In the genomic region with DNA sequence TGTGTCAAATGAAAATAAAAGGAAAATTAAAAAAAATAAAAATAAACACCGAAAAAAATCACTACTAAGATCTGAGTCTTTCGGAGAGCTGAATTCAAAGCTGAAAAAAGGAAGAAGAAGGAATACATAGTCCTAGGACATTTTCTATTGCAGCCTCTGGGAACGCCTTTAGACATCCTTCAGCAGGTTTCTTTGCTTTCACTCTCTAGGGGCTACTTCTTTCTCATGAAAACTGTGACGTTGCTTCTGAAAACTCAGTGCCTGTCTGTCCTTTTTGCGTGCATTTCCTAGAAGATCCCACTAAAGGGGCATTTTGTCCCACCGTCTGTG, we compare ENCODE assay signal across 8 cellular contexts. TPM values are rescaled to one million over a fixed set of nuclear protein-coding genes. Genes with fewer than 3 reads are reported as not detected.
DNase-seq lines count a peak whose midpoint lies in the region; ATAC-seq and TF ChIP-seq lines count a peak whose summit lies in the region.

No MANE protein-coding gene starts in this region.

- peaks cover 58% of the 10 kb centered on the region for H3K4me1 Mint-ChIP-seq in T-helper 1 cell treated with Interleukin-12 subunit alpha and Interleukin-12 subunit beta and Interleukin-4 antibody, amounts not matched to agents 30 μg/mL and 1 μg/mL, for 36 hours (ENCODE audit: low read depth)
- peaks cover 67% of the 10 kb centered on the region for H3K4me1 Mint-ChIP-seq in activated CD8-positive, alpha-beta T cell treated with anti-CD3 and anti-CD28 coated beads for 36 hours (ENCODE audit: low read depth)
- H3K4me1 Mint-ChIP-seq in immature natural killer cell: peaks cover 78 to 91% of the 10 kb centered on the region in 2 donors

- no peaks in the 10 kb centered on the region for H3K27me3 Mint-ChIP-seq in T-helper 1 cell treated with Interleukin-12 subunit alpha and Interleukin-12 subunit beta and Interleukin-4 antibody, amounts not matched to agents 30 μg/mL and 1 μg/mL, for 36 hours (ENCODE audit: low read depth)
- H3K27me3 Mint-ChIP-seq in activated CD8-positive, alpha-beta T cell treated with anti-CD3 and anti-CD28 coated beads for 36 hours: no peaks in the 10 kb centered on the region
- H3K27me3 Mint-ChIP-seq in immature natural killer cell (ENCODE audit: low read depth in 3 of 3): peaks cover 12 to 24% (median 23%) of the 10 kb centered on the region in 3 donors

- WGBS in thymus: 22% methylated on average over 6 of the region's 6 CpGs

- DNase-seq in T-helper 1 cell: no peak
- DNase-seq in activated CD8-positive, alpha-beta T cell treated with anti-CD3 and anti-CD28 coated beads for 36 hours: no peak
- DNase-seq in immature natural killer cell: peak in 1 of 3 donors; percentile 67
- no peak for DNase-seq in ureter (ENCODE audit: low spot score)
- no peak for DNase-seq in C1 segment of cervical spinal cord (lab: John Stamatoyannopoulos, UW)

- H3K27me3 ChIP-seq in thymus (ENCODE audit: control insufficient read depth, insufficient read depth): no peaks in the 10 kb centered on the region

- peak overlapping the region; percentile 96 for H3K27ac Mint-ChIP-seq in T-helper 1 cell treated with Interleukin-12 subunit alpha and Interleukin-12 subunit beta and Interleukin-4 antibody, amounts not matched to agents 30 μg/mL and 1 μg/mL, for 36 hours
- H3K27ac Mint-ChIP-seq in activated CD8-positive, alpha-beta T cell treated with anti-CD3 and anti-CD28 coated beads for 36 hours: peak overlapping the region; percentile 87
- peak overlapping the region; percentile 95 to 99 (median 96) for H3K27ac Mint-ChIP-seq in immature natural killer cell

- peak overlapping the region; percentile 94 for H3K4me3 Mint-ChIP-seq in T-helper 1 cell treated with Interleukin-12 subunit alpha and Interleukin-12 subunit beta and Interleukin-4 antibody, amounts not matched to agents 30 μg/mL and 1 μg/mL, for 36 hours
- peak overlapping the region; percentile 86 for H3K4me3 Mint-ChIP-seq in activated CD8-positive, alpha-beta T cell treated with anti-CD3 and anti-CD28 coated beads for 36 hours
- H3K4me3 Mint-ChIP-seq in immature natural killer cell: peak overlapping the region; percentile 89 to 98 (median 96)

- POLR2A ChIA-PET in activated CD8-positive, alpha-beta T cell treated with anti-CD3 and anti-CD28 coated beads for 36 hours (lab: Charles Lee): interaction anchor here (0.7 to 6.1 kb wide), 23 partner anchors 22 to 528 kb away, joined by 3 to 67 read pairs (median 8); a partner anchor contains a TSS

- no peaks in the 10 kb centered on the region for H3K9me3 Mint-ChIP-seq in T-helper 1 cell treated with Interleukin-12 subunit alpha and Interleukin-12 subunit beta and Interleukin-4 antibody, amounts not matched to agents 30 μg/mL and 1 μg/mL, for 36 hours
- no peaks in the 10 kb centered on the region for H3K9me3 Mint-ChIP-seq in activated CD8-positive, alpha-beta T cell treated with anti-CD3 and anti-CD28 coated beads for 36 hours
- no peaks in the 10 kb centered on the region for H3K9me3 Mint-ChIP-seq in immature natural killer cell

- no peaks in the 10 kb centered on the region for H3K9me3 ChIP-seq in thymus (ENCODE audit: control insufficient read depth)

- peaks cover 30% of the 10 kb centered on the region for H3K36me3 Mint-ChIP-seq in T-helper 1 cell treated with Interleukin-12 subunit alpha and Interleukin-12 subunit beta and Interleukin-4 antibody, amounts not matched to agents 30 μg/mL and 1 μg/mL, for 36 hours (ENCODE audit: low read depth)
- H3K36me3 Mint-ChIP-seq in activated CD8-positive, alpha-beta T cell treated with anti-CD3 and anti-CD28 coated beads for 36 hours (ENCODE audit: low read depth): peaks cover 39% of the 10 kb centered on the region
- peaks cover 23 to 28% (median 23%) of the 10 kb centered on the region in 3 donors for H3K36me3 Mint-ChIP-seq in immature natural killer cell

- ATAC-seq in HG02973 (IDR thresholded peaks at IDR 0.05; ENCODE audit: unreplicated experiment): peak; percentile 18
- peak; percentile 3 for ATAC-seq in activated CD8-positive, alpha-beta T cell treated with anti-CD3 and anti-CD28 coated beads for 36 hours

- peak overlapping the region; percentile 74 for H3K27ac ChIP-seq in thymus (ENCODE audit: low read depth)

- intact Hi-C loops in activated CD8-positive, alpha-beta T cell treated with anti-CD3 and anti-CD28 coated beads for 36 hours (cut with micrococcal nuclease): loop anchor here (5.0 kb wide), 1 partner anchor 268 kb away; a partner anchor contains a TSS

- peak overlapping the region; percentile 68 for H3K4me3 ChIP-seq in thymus (ENCODE audit: low read length)

- no peak for TF ChIP-seq CTCF in activated CD8-positive, alpha-beta T cell treated with anti-CD3 and anti-CD28 coated beads for 36 hours (IDR thresholded peaks at IDR 0.05)

- CTCF ChIA-PET in activated CD8-positive, alpha-beta T cell treated with anti-CD3 and anti-CD28 coated beads for 36 hours (lab: Charles Lee): interaction anchor here (0.8 to 9.1 kb wide), 10 partner anchors 12 to 120 kb away, joined by 3 to 129 read pairs (median 4); no protein-coding TSS in a partner anchor

- peaks cover 9% of the 10 kb centered on the region for H3K4me1 ChIP-seq in thymus (ENCODE audit: control insufficient read depth, insufficient read depth, low read length)

- no peaks in the 10 kb centered on the region for H3K36me3 ChIP-seq in thymus (ENCODE audit: control insufficient read depth, insufficient read depth)

RNA-seq across cellular contexts. Expression of a gene that starts 0.7 kb away (rescaled TPM):
- 10 to 100 TPM; 70.8 to 72.2 TPM for total RNA-seq in activated CD8-positive, alpha-beta T cell treated with anti-CD3 and anti-CD28 coated beads for 36 hours
- polyA plus RNA-seq in immature natural killer cell: 100 to 1,000 TPM in 1 of 3 donors, 10 to 100 TPM in 2; 80.6 to 143 (median 91.7) TPM
- 13.9 TPM for polyA plus RNA-seq in thymus
- total RNA-seq in ureter: 5.3 TPM

Comparison
In these comparisons a context has a peak if more than half of its experiments do, and no peak if none do; other contexts are left out.
1. RNA of a gene that starts 0.7 kb away (total RNA-seq): 70.8 to 72.2 TPM in activated CD8-positive, alpha-beta T cell treated with anti-CD3 and anti-CD28 coated beads for 36 hours; 5.3 TPM in ureter (single experiment); every median in the first group is over 10 times any median in the second.
2. Peak in every context shown above with its lines, with median percentiles within 50 percentile points of each other: H3K27ac Mint-ChIP-seq and H3K4me3 Mint-ChIP-seq.